In the genomic region with DNA sequence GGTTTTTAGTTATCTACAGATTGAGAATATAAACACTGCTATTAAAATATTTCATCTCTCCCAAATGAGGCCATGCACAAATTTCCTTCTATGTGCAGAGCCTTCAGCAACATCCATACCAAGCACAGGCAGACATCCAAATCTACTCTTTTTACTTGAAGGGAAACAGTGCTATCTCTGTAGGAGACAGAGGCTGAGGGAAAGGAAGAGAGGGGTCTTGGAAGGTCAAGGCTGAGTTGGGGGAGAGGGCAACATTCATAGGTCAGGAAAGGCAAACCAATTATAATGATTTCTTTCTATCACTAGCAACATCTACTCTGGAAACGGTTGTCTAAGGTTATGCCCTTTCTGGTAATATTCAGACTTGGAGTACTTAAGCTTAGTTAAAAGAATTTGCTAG, we compare ENCODE assay signal across 1 cellular context.
TF ChIP-seq lines count a peak whose summit lies in the region.

No MANE protein-coding gene starts in this region.

TF ChIP-seq in liver, 16 proteins besides CTCF, POLR2A, EP300 and RAD21 (continued from another document):
- TF ChIP-seq, protein P1, sequence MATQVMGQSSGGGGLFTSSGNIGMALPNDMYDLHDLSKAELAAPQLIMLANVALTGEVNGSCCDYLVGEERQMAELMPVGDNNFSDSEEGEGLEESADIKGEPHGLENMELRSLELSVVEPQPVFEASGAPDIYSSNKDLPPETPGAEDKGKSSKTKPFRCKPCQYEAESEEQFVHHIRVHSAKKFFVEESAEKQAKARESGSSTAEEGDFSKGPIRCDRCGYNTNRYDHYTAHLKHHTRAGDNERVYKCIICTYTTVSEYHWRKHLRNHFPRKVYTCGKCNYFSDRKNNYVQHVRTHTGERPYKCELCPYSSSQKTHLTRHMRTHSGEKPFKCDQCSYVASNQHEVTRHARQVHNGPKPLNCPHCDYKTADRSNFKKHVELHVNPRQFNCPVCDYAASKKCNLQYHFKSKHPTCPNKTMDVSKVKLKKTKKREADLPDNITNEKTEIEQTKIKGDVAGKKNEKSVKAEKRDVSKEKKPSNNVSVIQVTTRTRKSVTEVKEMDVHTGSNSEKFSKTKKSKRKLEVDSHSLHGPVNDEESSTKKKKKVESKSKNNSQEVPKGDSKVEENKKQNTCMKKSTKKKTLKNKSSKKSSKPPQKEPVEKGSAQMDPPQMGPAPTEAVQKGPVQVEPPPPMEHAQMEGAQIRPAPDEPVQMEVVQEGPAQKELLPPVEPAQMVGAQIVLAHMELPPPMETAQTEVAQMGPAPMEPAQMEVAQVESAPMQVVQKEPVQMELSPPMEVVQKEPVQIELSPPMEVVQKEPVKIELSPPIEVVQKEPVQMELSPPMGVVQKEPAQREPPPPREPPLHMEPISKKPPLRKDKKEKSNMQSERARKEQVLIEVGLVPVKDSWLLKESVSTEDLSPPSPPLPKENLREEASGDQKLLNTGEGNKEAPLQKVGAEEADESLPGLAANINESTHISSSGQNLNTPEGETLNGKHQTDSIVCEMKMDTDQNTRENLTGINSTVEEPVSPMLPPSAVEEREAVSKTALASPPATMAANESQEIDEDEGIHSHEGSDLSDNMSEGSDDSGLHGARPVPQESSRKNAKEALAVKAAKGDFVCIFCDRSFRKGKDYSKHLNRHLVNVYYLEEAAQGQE (IDR thresholded peaks at IDR 0.05), result no peak
- TF ChIP-seq EGR1 (IDR thresholded peaks at IDR 0.05; ENCODE audit: low read depth in 2 of 2) (no peak), TAF1 (conservative IDR thresholded peaks at IDR 0.05) (no peak), GABPA (IDR thresholded peaks at IDR 0.05 in 1 of 2, conservative IDR thresholded peaks at IDR 0.05 in 1 of 2) (no peak), NR2F2 (IDR thresholded peaks at IDR 0.05) (peak; percentile 90)
